In genomic region chr12:76264617-76265016, GRCh38 we compare ENCODE assay signal across 19 cellular contexts.
DNase-seq lines count a peak whose midpoint lies in the region; ATAC-seq and TF ChIP-seq lines count a peak whose summit lies in the region.
"Had no signal": no experiment of that assay in that cellular context is flagged by ENCODE, and none has a peak within 500 bp of the region (broad histone marks: within the 10 kb centered on the region; RNA-seq: fewer than 3 reads in every experiment).

No MANE protein-coding gene starts in this region.

- H3K27me3 Mint-ChIP-seq in activated T-cell treated with anti-CD3 and anti-CD28 coated beads, Interleukin-2, amount 50 U/mL, for 4 hours (ENCODE audit: low read depth): peaks cover 22% of the 10 kb centered on the region
- no peaks in the 10 kb centered on the region for H3K27me3 Mint-ChIP-seq in glutamatergic neuron (ENCODE audit: unreplicated experiment)

- H3K4me1 Mint-ChIP-seq in activated T-cell treated with anti-CD3 and anti-CD28 coated beads, Interleukin-2, amount 50 U/mL, for 4 hours (ENCODE audit: low read depth): no peaks in the 10 kb centered on the region
- no peaks in the 10 kb centered on the region for H3K4me1 Mint-ChIP-seq in glutamatergic neuron (ENCODE audit: low read depth, unreplicated experiment)

- no peaks in the 10 kb centered on the region for H3K36me3 ChIP-seq in lower lobe of right lung
- H3K36me3 ChIP-seq: tibial artery had no signal

- H3K4me3 ChIP-seq in lower lobe of right lung: no peak overlapping the region
- H3K4me3 ChIP-seq: tibial artery had no signal

- intact Hi-C loops in lower lobe of right lung (cut with DNase I): no loop called here

- H3K27ac Mint-ChIP-seq in glutamatergic neuron (ENCODE audit: unreplicated experiment): no peak overlapping the region
- H3K27ac Mint-ChIP-seq: activated naive CD4-positive, alpha-beta T cell treated with anti-CD3 and anti-CD28 coated beads, Interleukin-2, amount 50 U/mL, for 24 hours; naive B cell had no signal

- H3K4me3 Mint-ChIP-seq in activated T-cell treated with anti-CD3 and anti-CD28 coated beads, Interleukin-2, amount 50 U/mL, for 4 hours: no peak overlapping the region
- H3K4me3 Mint-ChIP-seq in glutamatergic neuron (ENCODE audit: unreplicated experiment): no peak overlapping the region
- H3K4me3 Mint-ChIP-seq: activated naive CD4-positive, alpha-beta T cell treated with anti-CD3 and anti-CD28 coated beads, Interleukin-2, amount 50 U/mL, for 24 hours had no signal

- H3K9me3 ChIP-seq in lower lobe of right lung: no peaks in the 10 kb centered on the region
- H3K9me3 ChIP-seq: tibial artery had no signal

- ATAC-seq in activated T-cell treated with anti-CD3 and anti-CD28 coated beads, Interleukin-2, amount 50 U/mL, for 4 hours: peak; percentile 30 to 48
- peak; percentile 72 for ATAC-seq in esophagus mucosa
- peak; percentile 78 to 81 for ATAC-seq in lower lobe of right lung
- ATAC-seq in GM21717 (IDR thresholded peaks at IDR 0.05; ENCODE audit: unreplicated experiment): no peak
- ATAC-seq in HG03045 (IDR thresholded peaks at IDR 0.05; ENCODE audit: unreplicated experiment): no peak

- H3K27me3 ChIP-seq in lower lobe of right lung (ENCODE audit: low read depth): no peaks in the 10 kb centered on the region
- H3K27me3 ChIP-seq: tibial artery had no signal

- H3K9me3 Mint-ChIP-seq in activated T-cell treated with anti-CD3 and anti-CD28 coated beads, Interleukin-2, amount 50 U/mL, for 4 hours: no peaks in the 10 kb centered on the region
- no peaks in the 10 kb centered on the region for H3K9me3 Mint-ChIP-seq in glutamatergic neuron (ENCODE audit: unreplicated experiment)

- TF ChIP-seq CTCF in lower lobe of right lung (IDR thresholded peaks at IDR 0.05): no peak
- TF ChIP-seq CTCF in glutamatergic neuron (IDR thresholded peaks at IDR 0.05; ENCODE audit: partially characterized antibody, unreplicated experiment): no peak

- peak overlapping the region; percentile 75 for H3K27ac ChIP-seq in lower lobe of right lung
- H3K27ac ChIP-seq: parathyroid adenoma, tibial artery had no signal

- no peak for DNase-seq in activated T-cell treated with anti-CD3 and anti-CD28 coated beads, Interleukin-2, amount 50 U/mL, for 4 hours
- no peak for DNase-seq in activated T-cell treated with anti-CD3 and anti-CD28 coated beads, Interleukin-2, amount 50 U/mL, for 1 hour
- no peak for DNase-seq in lower lobe of right lung
- DNase-seq in glutamatergic neuron: no peak
- DNase-seq in NCI-H2081 (lab: John Stamatoyannopoulos, UW): no peak
- DNase-seq: activated CD4-positive, alpha-beta T cell treated with anti-CD3 and anti-CD28 coated beads for 48 hours; DMS153; naive B cell; NCI-H1092; NCI-H2081 treated with DMSO at 0.1 percent for 48 hours; NCI-H524 treated with DMSO at 0.1 percent for 48 hours; small intestine; stimulated activated CD4-positive, alpha-beta T cell treated with anti-CD3 and anti-CD28 coated beads, Interleukin-4, amount 100 ng/mL, for 24 hours; tibial artery had no signal

- peaks cover 30% of the 10 kb centered on the region for H3K4me1 ChIP-seq in lower lobe of right lung
- H3K4me1 ChIP-seq: parathyroid adenoma had no signal

- no peaks in the 10 kb centered on the region for H3K36me3 Mint-ChIP-seq in activated T-cell treated with anti-CD3 and anti-CD28 coated beads, Interleukin-2, amount 50 U/mL, for 4 hours (ENCODE audit: insufficient read depth)
- no peaks in the 10 kb centered on the region for H3K36me3 Mint-ChIP-seq in glutamatergic neuron (ENCODE audit: unreplicated experiment)
- H3K36me3 Mint-ChIP-seq: activated naive CD4-positive, alpha-beta T cell treated with anti-CD3 and anti-CD28 coated beads, Interleukin-2, amount 50 U/mL, for 24 hours; naive B cell had no signal

Comparison
In these comparisons a context has a peak if more than half of its experiments do, and no peak if none do; other contexts are left out.
1. ATAC-seq: peak in activated T-cell treated with anti-CD3 and anti-CD28 coated beads, Interleukin-2, amount 50 U/mL, for 4 hours (2 of 2), esophagus mucosa (single experiment) and lower lobe of right lung (2 of 2); none in GM21717 (single experiment) and HG03045 (single experiment).